In genomic region chr10:71331736-71332135, GRCh38 we compare ENCODE assay signal across 17 cellular contexts. TPM values are rescaled to one million over a fixed set of nuclear protein-coding genes. Genes with fewer than 3 reads are reported as not detected.
DNase-seq lines count a peak whose midpoint lies in the region; ATAC-seq lines count a peak whose summit lies in the region.
"Had no signal": no experiment of that assay in that cellular context is flagged by ENCODE, and none has a peak within 500 bp of the region (broad histone marks: within the 10 kb centered on the region; RNA-seq: fewer than 3 reads in every experiment).

No MANE protein-coding gene starts in this region.

- H3K9me3 Mint-ChIP-seq in stimulated activated naive B cell treated with anti-CD40 and anti-IgM and Interleukin-4, amounts not matched to agents 10 μg/mL and 1 μg/mL and 100 μg/mL, for 72 hours, result no peaks in the 10 kb centered on the region
- H3K9me3 Mint-ChIP-seq: T-cell had no signal

- H3K27ac Mint-ChIP-seq in stimulated activated naive B cell treated with anti-CD40 and anti-IgM and Interleukin-4, amounts not matched to agents 10 μg/mL and 1 μg/mL and 100 μg/mL, for 72 hours, result no peak overlapping the region
- H3K27ac Mint-ChIP-seq: T-cell had no signal

- ATAC-seq in stimulated activated naive B cell treated with anti-CD40 and anti-IgM and Interleukin-4, amounts not matched to agents 10 μg/mL and 1 μg/mL and 100 μg/mL, for 72 hours (replicated peaks), result no peak
- ATAC-seq in HG03521 (IDR thresholded peaks at IDR 0.05; ENCODE audit: unreplicated experiment), result no peak
- ATAC-seq: T-cell had no signal

- H3K4me1 Mint-ChIP-seq in stimulated activated naive B cell treated with anti-CD40 and anti-IgM and Interleukin-4, amounts not matched to agents 10 μg/mL and 1 μg/mL and 100 μg/mL, for 72 hours, result peaks cover 27 to 29% of the 10 kb centered on the region in 2 donors

- DNase-seq in COR-L47 (lab: John Stamatoyannopoulos, UW), result peak; percentile 54
- peak; percentile 80 for DNase-seq in G401 (ENCODE audit: low spot score)
- peak; percentile 81 for DNase-seq in NCI-H2171 (lab: John Stamatoyannopoulos, UW)
- DNase-seq in cerebellar cortex (ENCODE audit: low spot score), result peak; percentile 71
- no peak for DNase-seq in stimulated activated naive B cell treated with anti-CD40 and anti-IgM and Interleukin-4, amounts not matched to agents 10 μg/mL and 1 μg/mL and 100 μg/mL, for 72 hours
- DNase-seq in NK-92 (lab: John Stamatoyannopoulos, UW; ENCODE audit: unreplicated experiment), result no peak
- DNase-seq: BE2C; CD4-positive, alpha-beta memory T cell; HCEC 1CT; IMR-90; NCI-H1436 treated with DMSO at 0.1 percent for 48 hours; NCI-H446; NCI-H82; OCI-M1; T-cell; T1000 had no signal

- H3K4me3 Mint-ChIP-seq in stimulated activated naive B cell treated with anti-CD40 and anti-IgM and Interleukin-4, amounts not matched to agents 10 μg/mL and 1 μg/mL and 100 μg/mL, for 72 hours, result no peak overlapping the region
- H3K4me3 Mint-ChIP-seq: CD4-positive, alpha-beta memory T cell; T-cell had no signal

- in situ Hi-C loops in G401 (cut with HindIII; ENCODE audit: low sequenced_read_pairs), result no loop called here

- peaks cover 8 to 20% of the 10 kb centered on the region in 2 donors for H3K36me3 Mint-ChIP-seq in stimulated activated naive B cell treated with anti-CD40 and anti-IgM and Interleukin-4, amounts not matched to agents 10 μg/mL and 1 μg/mL and 100 μg/mL, for 72 hours

- no peaks in the 10 kb centered on the region for H3K27me3 Mint-ChIP-seq in stimulated activated naive B cell treated with anti-CD40 and anti-IgM and Interleukin-4, amounts not matched to agents 10 μg/mL and 1 μg/mL and 100 μg/mL, for 72 hours
- H3K27me3 Mint-ChIP-seq: CD4-positive, alpha-beta memory T cell; T-cell had no signal

RNA-seq across cellular contexts. Expression of gene SLC29A3, which starts 12.7 kb away (rescaled TPM):
- total RNA-seq in G401 (2014; rRNA removed; shearing (Covaris generic)), result 3.3 and 3.4 TPM in 2 replicates

Comparison
In these comparisons a context has a peak if more than half of its experiments do, and no peak if none do; other contexts are left out.
1. DNase-seq: peak in COR-L47 (single experiment), G401 (single experiment), NCI-H2171 (single experiment) and cerebellar cortex (single experiment); none in stimulated activated naive B cell treated with anti-CD40 and anti-IgM and Interleukin-4, amounts not matched to agents 10 μg/mL and 1 μg/mL and 100 μg/mL, for 72 hours (single experiment) and NK-92 (single experiment).